Comparison of ENCODE assay signal across 9 cellular contexts in genomic region chr5:146541956-146542849, GRCh38. TPM values are rescaled to one million over a fixed set of nuclear protein-coding genes. Genes with fewer than 3 reads are reported as not detected.
A peak's percentile ranks its signal among the peaks of the same experiment; 100 is the strongest.
DNase-seq lines count a peak whose midpoint lies in the region; ATAC-seq and TF ChIP-seq lines count a peak whose summit lies in the region.
"Had no signal": no experiment of that assay in that cellular context is flagged by ENCODE, and none has a peak within 500 bp of the region (broad histone marks: within the 10 kb centered on the region; RNA-seq: fewer than 3 reads in every experiment).

No MANE protein-coding gene starts in this region.

- peak; percentile 95 for TF ChIP-seq CTCF in CD8-positive, alpha-beta T cell (IDR thresholded peaks at IDR 0.05)
- TF ChIP-seq CTCF in mucosa of descending colon (IDR thresholded peaks at IDR 0.05): peak; percentile 81

- H3K4me3 Mint-ChIP-seq in CD8-positive, alpha-beta T cell: no peak overlapping the region
- no peak overlapping the region for H3K4me3 Mint-ChIP-seq in activated CD4-positive, alpha-beta memory T cell treated with anti-CD3 and anti-CD28 coated beads, Interleukin-2, amount 10 ng/mL, durations not matched to agents 7 days and 5 days

- H3K4me3 ChIP-seq in CD8-positive, alpha-beta T cell (ENCODE audit: low read depth, low read length): no peak overlapping the region
- H3K4me3 ChIP-seq in mucosa of descending colon: no peak overlapping the region
- H3K4me3 ChIP-seq: SK-N-MC had no signal

- peak; percentile 85 for ATAC-seq in CD8-positive, alpha-beta T cell
- ATAC-seq in GM19351 (IDR thresholded peaks at IDR 0.05; ENCODE audit: unreplicated experiment) (peak; percentile 98), HG03378 (IDR thresholded peaks at IDR 0.05; ENCODE audit: unreplicated experiment) (peak; percentile 97), mucosa of descending colon (peak; percentile 92)

- no peaks in the 10 kb centered on the region for H3K27me3 ChIP-seq in CD8-positive, alpha-beta T cell (ENCODE audit: insufficient read depth, low read length)

- DNase-seq in CD8-positive, alpha-beta T cell: peak; percentile 46 to 80 (median 57)
- DNase-seq in NCI-H526 (lab: John Stamatoyannopoulos, UW): peak; percentile 23 to 74
- peak; percentile 71 for DNase-seq in activated CD4-positive, alpha-beta memory T cell treated with anti-CD3 and anti-CD28 coated beads, Interleukin-2, amount 10 ng/mL, durations not matched to agents 7 days and 5 days
- DNase-seq in effector CD8-positive, alpha-beta T cell (lab: John Stamatoyannopoulos, UW): peak; percentile 43
- peak; percentile 58 to 85 (median 84) for DNase-seq in mucosa of descending colon
- peak; percentile 30 to 35 for DNase-seq in stimulated activated CD8-positive, alpha-beta memory T cell treated with anti-CD3 and anti-CD28 coated beads, Interleukin-7, amount 100 ng/mL, for 1 hour (ENCODE audit: low read depth in 2 of 2)

- H3K9me3 Mint-ChIP-seq in CD8-positive, alpha-beta T cell: no peaks in the 10 kb centered on the region
- H3K9me3 Mint-ChIP-seq in activated CD4-positive, alpha-beta memory T cell treated with anti-CD3 and anti-CD28 coated beads, Interleukin-2, amount 10 ng/mL, durations not matched to agents 7 days and 5 days: no peaks in the 10 kb centered on the region

- no peaks in the 10 kb centered on the region for H3K27me3 Mint-ChIP-seq in CD8-positive, alpha-beta T cell (ENCODE audit: low read depth)
- peaks cover 2% of the 10 kb centered on the region for H3K27me3 Mint-ChIP-seq in activated CD4-positive, alpha-beta memory T cell treated with anti-CD3 and anti-CD28 coated beads, Interleukin-2, amount 10 ng/mL, durations not matched to agents 7 days and 5 days

- no peaks in the 10 kb centered on the region for H3K4me1 Mint-ChIP-seq in CD8-positive, alpha-beta T cell (ENCODE audit: low read depth)
- no peaks in the 10 kb centered on the region for H3K4me1 Mint-ChIP-seq in activated CD4-positive, alpha-beta memory T cell treated with anti-CD3 and anti-CD28 coated beads, Interleukin-2, amount 10 ng/mL, durations not matched to agents 7 days and 5 days

- intact Hi-C loops in CD8-positive, alpha-beta T cell (cut with DNase I, micrococcal nuclease): loop anchor here (1.0 to 5.0 kb wide), 3 partner anchors 120 to 1280 kb away; no protein-coding TSS in a partner anchor
- intact Hi-C loops in mucosa of descending colon (cut with DNase I, micrococcal nuclease): loop anchor here (5.0 kb wide), 2 partner anchors 425 to 650 kb away; no protein-coding TSS in a partner anchor

- H3K9me3 ChIP-seq in CD8-positive, alpha-beta T cell (ENCODE audit: low read length): no peaks in the 10 kb centered on the region
- no peaks in the 10 kb centered on the region for H3K9me3 ChIP-seq in mucosa of descending colon

- no peaks in the 10 kb centered on the region for H3K36me3 ChIP-seq in CD8-positive, alpha-beta T cell (ENCODE audit: insufficient read depth, low read length)
- H3K36me3 ChIP-seq in mucosa of descending colon (ENCODE audit: low read depth): no peaks in the 10 kb centered on the region

- H3K27ac ChIP-seq in CD8-positive, alpha-beta T cell (ENCODE audit: low read depth, low read length): no peak overlapping the region
- H3K27ac ChIP-seq: SK-N-MC had no signal

- no peak overlapping the region for H3K27ac Mint-ChIP-seq in CD8-positive, alpha-beta T cell
- H3K27ac Mint-ChIP-seq in activated CD4-positive, alpha-beta memory T cell treated with anti-CD3 and anti-CD28 coated beads, Interleukin-2, amount 10 ng/mL, durations not matched to agents 7 days and 5 days: no peak overlapping the region

- CTCF ChIA-PET in CD8-positive, alpha-beta T cell (lab: Charles Lee): interaction anchor here (0.6 to 7.0 kb wide), 24 partner anchors 7 to 647 kb away, joined by 3 to 77 read pairs (median 3); no protein-coding TSS in a partner anchor
- CTCF ChIA-PET in activated CD4-positive, alpha-beta memory T cell treated with anti-CD3 and anti-CD28 coated beads, Interleukin-2, amount 10 ng/mL, durations not matched to agents 7 days and 5 days (lab: Charles Lee): interaction anchor here (0.6 to 6.1 kb wide), 16 partner anchors 9 to 654 kb away, joined by 3 to 63 read pairs (median 4); no protein-coding TSS in a partner anchor

- H3K36me3 Mint-ChIP-seq in CD8-positive, alpha-beta T cell: no peaks in the 10 kb centered on the region
- no peaks in the 10 kb centered on the region for H3K36me3 Mint-ChIP-seq in activated CD4-positive, alpha-beta memory T cell treated with anti-CD3 and anti-CD28 coated beads, Interleukin-2, amount 10 ng/mL, durations not matched to agents 7 days and 5 days (ENCODE audit: low read depth)

- no peaks in the 10 kb centered on the region for H3K4me1 ChIP-seq in CD8-positive, alpha-beta T cell (ENCODE audit: insufficient read depth, low read length)
- H3K4me1 ChIP-seq in mucosa of descending colon (ENCODE audit: low read depth): no peaks in the 10 kb centered on the region

- POLR2A ChIA-PET in CD8-positive, alpha-beta T cell (lab: Charles Lee): interaction anchor here (1.1 kb wide), 2 partner anchors 10 to 24 kb away, joined by 3 read pairs; no protein-coding TSS in a partner anchor
- POLR2A ChIA-PET in activated CD4-positive, alpha-beta memory T cell treated with anti-CD3 and anti-CD28 coated beads, Interleukin-2, amount 10 ng/mL, durations not matched to agents 7 days and 5 days (lab: Charles Lee): no interaction called here

RNA-seq across cellular contexts. Expression of gene GPR151, which starts 26.2 kb away (rescaled TPM):
- total RNA-seq in CD8-positive, alpha-beta T cell: not detected
- not detected for total RNA-seq in activated CD4-positive, alpha-beta memory T cell treated with anti-CD3 and anti-CD28 coated beads, Interleukin-2, amount 10 ng/mL, durations not matched to agents 7 days and 5 days
- total RNA-seq in mucosa of descending colon: not detected

Comparison
In these comparisons a context has a peak if more than half of its experiments do, and no peak if none do; other contexts are left out.
1. DNase-seq: peak in every context shown above with its lines; median percentile 84 in mucosa of descending colon; 71 in activated CD4-positive, alpha-beta memory T cell treated with anti-CD3 and anti-CD28 coated beads, Interleukin-2, amount 10 ng/mL, durations not matched to agents 7 days and 5 days; 57 in CD8-positive, alpha-beta T cell; 48 in NCI-H526; 43 in effector CD8-positive, alpha-beta T cell; 32 in stimulated activated CD8-positive, alpha-beta memory T cell treated with anti-CD3 and anti-CD28 coated beads, Interleukin-7, amount 100 ng/mL, for 1 hour.